In the genomic region with DNA sequence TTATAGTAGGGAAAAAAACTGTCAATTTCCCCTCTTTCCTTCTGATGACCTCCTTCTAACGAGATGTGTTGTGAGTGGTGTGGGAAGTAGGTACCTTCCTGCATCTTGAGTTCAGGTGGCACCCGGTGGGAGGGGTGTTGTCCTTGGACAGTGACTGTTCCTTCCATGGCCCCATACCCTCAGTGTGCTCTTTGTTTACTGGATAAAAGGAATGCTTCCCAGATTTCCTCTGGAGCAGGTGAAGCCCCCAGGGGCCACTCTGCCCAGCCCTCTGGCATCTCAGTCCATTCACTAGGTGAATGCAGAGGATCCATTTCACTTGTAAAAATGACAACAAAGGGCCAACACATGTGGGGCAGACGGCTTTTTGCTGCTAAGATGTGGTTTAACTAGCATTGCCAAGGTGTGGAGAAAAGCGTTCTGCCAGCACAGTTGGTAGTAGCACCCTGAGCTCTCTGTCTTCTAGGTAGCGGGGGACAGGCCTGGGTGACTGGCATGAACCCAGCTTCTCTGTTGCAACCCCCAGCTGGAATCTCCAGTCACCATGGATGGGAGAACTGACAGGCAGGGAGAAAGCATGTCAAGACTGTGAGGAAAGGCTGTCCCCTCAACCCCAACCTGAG, we compare ENCODE assay signal across 18 cellular contexts. TPM values are rescaled to one million over a fixed set of nuclear protein-coding genes. Genes with fewer than 3 reads are reported as not detected.
"Had no signal": no experiment of that assay in that cellular context is flagged by ENCODE, and none has a peak within 500 bp of the region (broad histone marks: within the 10 kb centered on the region; RNA-seq: fewer than 3 reads in every experiment).

No MANE protein-coding gene starts in this region.

- ATAC-seq: left lobe of liver; mucosa of descending colon; naive thymus-derived CD4-positive, alpha-beta T cell; stimulated activated naive CD8-positive, alpha-beta T cell treated with anti-CD3 and anti-CD28 coated beads, Interleukin-15, Interleukin-2, amounts not matched to agents 100 U/mL and 50 U/mL, for 24 hours had no signal

- H3K9me3 ChIP-seq: mucosa of descending colon, suprapubic skin had no signal

- H3K9me3 Mint-ChIP-seq: activated naive CD8-positive, alpha-beta T cell treated with anti-CD3 and anti-CD28 coated beads, Interleukin-2, amount 10 ng/mL, durations not matched to agents 7 days and 5 days had no signal

- H3K4me3 ChIP-seq: mucosa of descending colon, skin epidermis, suprapubic skin, upper lobe of left lung had no signal

- H3K4me1 ChIP-seq: parathyroid adenoma had no signal

- H3K36me3 Mint-ChIP-seq: activated naive CD8-positive, alpha-beta T cell treated with anti-CD3 and anti-CD28 coated beads, Interleukin-2, amount 10 ng/mL, durations not matched to agents 7 days and 5 days; naive thymus-derived CD4-positive, alpha-beta T cell had no signal

- H3K4me3 Mint-ChIP-seq: activated naive CD8-positive, alpha-beta T cell treated with anti-CD3 and anti-CD28 coated beads, Interleukin-2, amount 10 ng/mL, durations not matched to agents 7 days and 5 days; naive thymus-derived CD4-positive, alpha-beta T cell had no signal

- H3K27ac ChIP-seq: parathyroid adenoma, skin epidermis, suprapubic skin, upper lobe of left lung had no signal

- H3K27ac Mint-ChIP-seq: activated naive CD8-positive, alpha-beta T cell treated with anti-CD3 and anti-CD28 coated beads, Interleukin-2, amount 10 ng/mL, durations not matched to agents 7 days and 5 days had no signal

- DNase-seq: activated CD4-positive, alpha-beta T cell treated with anti-CD3 and anti-CD28 coated beads, Interleukin-2, amount 50 U/mL, for 1 hour; activated CD4-positive, CD25-positive, alpha-beta regulatory T cell; activated naive CD4-positive, alpha-beta T cell; activated naive CD8-positive, alpha-beta T cell treated with anti-CD3 and anti-CD28 coated beads, Interleukin-2, amount 10 ng/mL, durations not matched to agents 7 days and 5 days; activated T-cell treated with anti-CD3 and anti-CD28 coated beads for 4 hours; dermis blood vessel endothelial cell; mucosa of descending colon; naive thymus-derived CD4-positive, alpha-beta T cell; stimulated activated CD4-positive, alpha-beta T cell treated with anti-CD3 and anti-CD28 coated beads, Interleukin-4, amount 100 ng/mL, for 4 hours; stimulated activated CD8-positive, alpha-beta memory T cell treated with anti-CD3 and anti-CD28 coated beads, Interleukin-4, amount 100 ng/mL, for 48 hours; stimulated activated naive CD8-positive, alpha-beta T cell treated with anti-CD3 and anti-CD28 coated beads, Interleukin-15, Interleukin-2, amounts not matched to agents 100 U/mL and 50 U/mL, for 24 hours; T-helper 2 cell; upper lobe of left lung had no signal

- H3K36me3 ChIP-seq: suprapubic skin, upper lobe of left lung had no signal

RNA-seq across cellular contexts. Expression of gene GDF7, which starts 6.9 kb away (rescaled TPM):
- total RNA-seq: activated CD8-positive, alpha-beta memory T cell treated with anti-CD3 and anti-CD28 coated beads for 36 hours; activated naive CD8-positive, alpha-beta T cell treated with anti-CD3 and anti-CD28 coated beads, Interleukin-2, amount 10 ng/mL, durations not matched to agents 7 days and 5 days had no signal
